8 cellular contexts compared by ENCODE assay signal in genomic region chr20:17938889-17939619, GRCh38. TPM values are rescaled to one million over a fixed set of nuclear protein-coding genes. Genes with fewer than 3 reads are reported as not detected.
DNase-seq lines count a peak whose midpoint lies in the region; ATAC-seq, FAIRE-seq and TF ChIP-seq lines count a peak whose summit lies in the region.

No MANE protein-coding gene starts in this region.

- peak; percentile 83 for TF ChIP-seq CTCF in DND-41 (IDR thresholded peaks at IDR 0.05; ENCODE audit: borderline replicate concordance, extremely low read depth, low read length, poor library complexity, severe bottlenecking)
- TF ChIP-seq CTCF in OCI-LY7 (conservative IDR thresholded peaks at IDR 0.05; ENCODE audit: low read length): peak; percentile 86
- peak; percentile 95 for TF ChIP-seq CTCF in parathyroid adenoma (IDR thresholded peaks at IDR 0.05)

- H3K4me3 Mint-ChIP-seq in activated T-helper 2 cell treated with anti-CD3 and anti-CD28 coated beads, Interferon-gamma antibody, Interleukin-2, Interleukin-4, amounts not matched to agents 10 μg/mL and 5 μg/mL and 100 μg/mL, durations not matched to agents 14 hours and 24 hours and 36 hours (ENCODE audit: low read depth): no peak overlapping the region

- DNase-seq in DND-41 (peak; percentile 75), HUDEP-2 (lab: John Stamatoyannopoulos, UW; ENCODE audit: unreplicated experiment in 76 of 76) (peak in 61 of 76 experiments; percentile 13 to 70 (median 42)), OCI-LY7 (ENCODE audit: low spot score) (peak; percentile 75), globus pallidus (ENCODE audit: low spot score) (peak; percentile 54), urothelium cell line (ENCODE audit: low spot score) (peak; percentile 72)
- DNase-seq in activated T-helper 2 cell treated with anti-CD3 and anti-CD28 coated beads, Interferon-gamma antibody, Interleukin-2, Interleukin-4, amounts not matched to agents 10 μg/mL and 5 μg/mL and 100 μg/mL, durations not matched to agents 14 hours and 24 hours and 36 hours (ENCODE audit: low spot score): peak; percentile 41

- ATAC-seq in DND-41 (ENCODE audit: insufficient read depth, low read depth) (peak; percentile 83), GM21447 (IDR thresholded peaks at IDR 0.05; ENCODE audit: unreplicated experiment) (peak; percentile 73)

- peaks cover 22% of the 10 kb centered on the region for H3K4me1 Mint-ChIP-seq in activated T-helper 2 cell treated with anti-CD3 and anti-CD28 coated beads, Interferon-gamma antibody, Interleukin-2, Interleukin-4, amounts not matched to agents 10 μg/mL and 5 μg/mL and 100 μg/mL, durations not matched to agents 14 hours and 24 hours and 36 hours (ENCODE audit: low read depth)

- H3K4me3 ChIP-seq in DND-41 (ENCODE audit: low read depth in 1 of 2, low read length in 2 of 2) (no peak overlapping the region), OCI-LY7 (ENCODE audit: low read depth, low read length, poor library complexity, severe bottlenecking) (no peak overlapping the region), parathyroid adenoma (ENCODE audit: low read depth, low read length) (no peak overlapping the region)

- H2AFZ ChIP-seq in DND-41 (ENCODE audit: low read depth, low read length): no peak overlapping the region
- no peak overlapping the region for H2AFZ ChIP-seq in OCI-LY7 (ENCODE audit: low read length)
- H2AFZ ChIP-seq in parathyroid adenoma: peak overlapping the region; percentile 73

- no peak overlapping the region for H3K27ac ChIP-seq in DND-41 (ENCODE audit: low read length)
- H3K27ac ChIP-seq in OCI-LY7 (ENCODE audit: low read depth, low read length, poor library complexity, severe bottlenecking): peak overlapping the region; percentile 16
- H3K27ac ChIP-seq in parathyroid adenoma: peak overlapping the region; percentile 17

- H3K9me2 ChIP-seq in OCI-LY7 (ENCODE audit: insufficient read depth, low read length): no peaks in the 10 kb centered on the region

- peak overlapping the region; percentile 52 for H3K27ac Mint-ChIP-seq in activated T-helper 2 cell treated with anti-CD3 and anti-CD28 coated beads, Interferon-gamma antibody, Interleukin-2, Interleukin-4, amounts not matched to agents 10 μg/mL and 5 μg/mL and 100 μg/mL, durations not matched to agents 14 hours and 24 hours and 36 hours

- intact Hi-C loops in OCI-LY7 (cut with micrococcal nuclease; ENCODE audit: unreplicated experiment): loop anchor here (1.0 kb wide), 4 partner anchors 57 to 434 kb away; partner anchors contain the start of gene RRBP1
- intact Hi-C loops in activated T-helper 2 cell treated with anti-CD3 and anti-CD28 coated beads, Interferon-gamma antibody, Interleukin-2, Interleukin-4, amounts not matched to agents 10 μg/mL and 5 μg/mL and 100 μg/mL, durations not matched to agents 14 hours and 24 hours and 36 hours (cut with micrococcal nuclease): loop anchor here (1.0 to 5.0 kb wide), 2 partner anchors 37 to 257 kb away; partner anchors contain the start of gene RRBP1

- H3K27me3 Mint-ChIP-seq in activated T-helper 2 cell treated with anti-CD3 and anti-CD28 coated beads, Interferon-gamma antibody, Interleukin-2, Interleukin-4, amounts not matched to agents 10 μg/mL and 5 μg/mL and 100 μg/mL, durations not matched to agents 14 hours and 24 hours and 36 hours (ENCODE audit: low read depth): no peaks in the 10 kb centered on the region

- peaks cover 41% of the 10 kb centered on the region for H3K36me3 Mint-ChIP-seq in activated T-helper 2 cell treated with anti-CD3 and anti-CD28 coated beads, Interferon-gamma antibody, Interleukin-2, Interleukin-4, amounts not matched to agents 10 μg/mL and 5 μg/mL and 100 μg/mL, durations not matched to agents 14 hours and 24 hours and 36 hours (ENCODE audit: low read depth)

- H3K36me3 ChIP-seq in DND-41 (ENCODE audit: insufficient read depth, low read length): peaks cover 39% of the 10 kb centered on the region
- H3K36me3 ChIP-seq in OCI-LY7 (ENCODE audit: insufficient read depth, low read length): peaks cover 44% of the 10 kb centered on the region
- no peaks in the 10 kb centered on the region for H3K36me3 ChIP-seq in parathyroid adenoma (ENCODE audit: control insufficient read depth, insufficient read depth, low read length)

- H3K27me3 ChIP-seq in DND-41 (ENCODE audit: insufficient read depth, low read length, poor library complexity) (no peaks in the 10 kb centered on the region), parathyroid adenoma (ENCODE audit: control insufficient read depth, insufficient read depth, low read length) (no peaks in the 10 kb centered on the region)

- H3K79me2 ChIP-seq in DND-41 (ENCODE audit: insufficient read depth, low read length) (no peaks in the 10 kb centered on the region), OCI-LY7 (ENCODE audit: insufficient read depth, low read depth, low read length) (peaks cover 6% of the 10 kb centered on the region; the same call in 1 of the 2 replicates), parathyroid adenoma (no peaks in the 10 kb centered on the region)

- H3K9me3 ChIP-seq in DND-41 (ENCODE audit: insufficient read depth, low read length, severe bottlenecking) (no peaks in the 10 kb centered on the region), OCI-LY7 (ENCODE audit: low read length) (no peaks in the 10 kb centered on the region), parathyroid adenoma (ENCODE audit: control insufficient read depth, low read length) (no peaks in the 10 kb centered on the region)

- no peak overlapping the region for H3K4me2 ChIP-seq in DND-41 (ENCODE audit: insufficient read depth, low read length)
- H3K4me2 ChIP-seq in OCI-LY7 (ENCODE audit: low read length): peak overlapping the region; percentile 1; the same call in 1 of the 2 replicates
- peak overlapping the region; percentile 12 for H3K4me2 ChIP-seq in parathyroid adenoma (ENCODE audit: low read length)

- POLR2A ChIA-PET in OCI-LY7 (lab: Charles Lee): interaction anchor here (0.6 to 1.3 kb wide), 5 partner anchors 17 to 56 kb away, joined by 3 to 9 read pairs (median 3); no protein-coding TSS in a partner anchor

- BruUV-seq in OCI-LY7 (replicated peaks; lab: Mats Ljungman, UMichigan): no TSS peak

- no peak for FAIRE-seq in urothelium cell line (lab: Jason Lieb, UNC)

- H4K20me1 ChIP-seq in DND-41 (ENCODE audit: insufficient read depth, low read length) (peaks cover 46% of the 10 kb centered on the region), OCI-LY7 (ENCODE audit: insufficient read depth, low read length) (peaks cover 28% of the 10 kb centered on the region)

- no peaks in the 10 kb centered on the region for H3K9me3 Mint-ChIP-seq in activated T-helper 2 cell treated with anti-CD3 and anti-CD28 coated beads, Interferon-gamma antibody, Interleukin-2, Interleukin-4, amounts not matched to agents 10 μg/mL and 5 μg/mL and 100 μg/mL, durations not matched to agents 14 hours and 24 hours and 36 hours

- no peak overlapping the region for H3K9ac ChIP-seq in DND-41 (ENCODE audit: low read depth, low read length)
- no peak overlapping the region for H3K9ac ChIP-seq in parathyroid adenoma

- CTCF ChIA-PET in OCI-LY7 (lab: Charles Lee; ENCODE audit: unreplicated experiment): interaction anchor here (1.0 to 1.5 kb wide), 3 partner anchors 19 to 257 kb away, joined by 3 read pairs; no protein-coding TSS in a partner anchor

- H3K4me1 ChIP-seq in DND-41 (ENCODE audit: insufficient read depth, low read length) (no peaks in the 10 kb centered on the region), OCI-LY7 (ENCODE audit: insufficient read depth, low read length, poor library complexity, severe bottlenecking) (peaks cover 51% of the 10 kb centered on the region), parathyroid adenoma (peaks cover 21% of the 10 kb centered on the region)

RNA-seq across cellular contexts. Expression of gene SNX5, which starts 29.5 kb away (rescaled TPM):
- 183 and 204 TPM in 2 replicates for total RNA-seq in OCI-LY7 (2014; rRNA removed; shearing (Covaris generic))
- total RNA-seq in OCI-LY7 (2022): 263 and 274 TPM in 2 replicates
- 225 and 231 TPM in 2 replicates for total RNA-seq in activated T-helper 2 cell treated with anti-CD3 and anti-CD28 coated beads, Interferon-gamma antibody, Interleukin-2, Interleukin-4, amounts not matched to agents 10 μg/mL and 5 μg/mL and 100 μg/mL, durations not matched to agents 14 hours and 24 hours and 36 hours

RNA-seq across cellular contexts. Expression of gene MGME1, which starts 29.8 kb away (rescaled TPM):
- total RNA-seq in OCI-LY7 (2014; rRNA removed; shearing (Covaris generic)): 46.6 and 47.8 TPM in 2 replicates
- 75.6 and 80.1 TPM in 2 replicates for total RNA-seq in OCI-LY7 (2022)
- total RNA-seq in activated T-helper 2 cell treated with anti-CD3 and anti-CD28 coated beads, Interferon-gamma antibody, Interleukin-2, Interleukin-4, amounts not matched to agents 10 μg/mL and 5 μg/mL and 100 μg/mL, durations not matched to agents 14 hours and 24 hours and 36 hours: 30.0 and 33.0 TPM in 2 replicates
